Comparison of ENCODE assay signal across 28 cellular contexts in the genomic region with DNA sequence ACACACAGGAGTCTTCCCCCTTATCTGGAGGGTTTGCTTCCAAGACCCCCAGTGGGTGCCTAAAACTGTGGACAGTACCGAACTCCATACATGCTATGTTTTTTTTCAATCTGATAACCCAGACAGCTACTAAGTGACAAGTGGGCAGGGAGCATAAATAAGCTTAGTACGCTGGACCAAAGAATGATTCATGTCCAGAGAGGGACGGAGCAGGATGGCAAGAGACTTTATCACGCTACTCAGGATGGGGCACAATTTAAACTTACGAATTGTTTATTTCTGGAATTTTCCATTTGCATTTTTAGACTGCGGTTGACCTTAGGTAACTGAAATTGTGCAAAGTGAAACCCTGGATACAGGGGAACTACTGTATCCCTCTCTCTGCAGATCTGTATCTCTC.
"Had no signal": no experiment of that assay in that cellular context is flagged by ENCODE, and none has a peak within 500 bp of the region (broad histone marks: within the 10 kb centered on the region; RNA-seq: fewer than 3 reads in every experiment).

No MANE protein-coding gene starts in this region.

- H3K4me1 Mint-ChIP-seq: naive B cell, natural killer cell had no signal

- ATAC-seq: left colon; left lung; lower lobe of right lung; natural killer cell; pancreas; right cardiac atrium; sciatic nerve; stimulated activated naive B cell treated with anti-CD40 and anti-IgM and Interleukin-4, amounts not matched to agents 10 μg/mL and 1 μg/mL and 100 μg/mL, for 72 hours; stimulated activated naive CD8-positive, alpha-beta T cell treated with anti-CD3 and anti-CD28 coated beads, Interleukin-15, Interleukin-2, amounts not matched to agents 100 U/mL and 50 U/mL, for 24 hours had no signal

- H3K36me3 Mint-ChIP-seq: mesothelial cell of epicardium; natural killer cell; stimulated activated naive B cell treated with anti-CD40 and anti-IgM and Interleukin-4, amounts not matched to agents 10 μg/mL and 1 μg/mL and 100 μg/mL, for 72 hours had no signal

- H3K4me1 ChIP-seq: left lung, pancreas, prostate gland had no signal

- H3K27ac Mint-ChIP-seq: mesothelial cell of epicardium; naive B cell; natural killer cell; stimulated activated naive B cell treated with anti-CD40 and anti-IgM and Interleukin-4, amounts not matched to agents 10 μg/mL and 1 μg/mL and 100 μg/mL, for 72 hours had no signal

- DNase-seq: hippocampal formation; left colon; left lung; lower lobe of right lung; mammary epithelial cell; mesendoderm; naive B cell; natural killer cell; pancreas; posterior cingulate gyrus; retina; right cardiac atrium; stimulated activated CD4-positive, alpha-beta T cell treated with anti-CD3 and anti-CD28 coated beads, Interleukin-12 subunit alpha, Interleukin-12 subunit beta, amount 100 ng/mL, for 4 hours; stimulated activated CD4-positive, alpha-beta T cell treated with anti-CD3 and anti-CD28 coated beads, Interleukin-15, amount 100 ng/mL, for 24 hours; stimulated activated CD4-positive, alpha-beta T cell treated with anti-CD3 and anti-CD28 coated beads, Interleukin-2, amount 100 ng/mL, for 24 hours; stimulated activated CD4-positive, alpha-beta T cell treated with anti-CD3 and anti-CD28 coated beads, Interleukin-4, amount 100 ng/mL, for 1 hour; stimulated activated naive B cell treated with anti-CD40 and anti-IgM and Interleukin-4, amounts not matched to agents 10 μg/mL and 1 μg/mL and 100 μg/mL, for 72 hours; stimulated activated naive CD8-positive, alpha-beta T cell treated with anti-CD3 and anti-CD28 coated beads, Interleukin-15, Interleukin-2, amounts not matched to agents 100 U/mL and 50 U/mL, for 24 hours; stomach; testis; thyroid gland; upper lobe of left lung had no signal

- H3K9me3 ChIP-seq: left lung, lower lobe of right lung, pancreas, prostate gland, stomach, testis, thyroid gland, upper lobe of left lung, vagina had no signal

- H3K36me3 ChIP-seq: left lung, lower lobe of right lung, pancreas, prostate gland, stomach, thyroid gland, upper lobe of left lung, vagina had no signal

- H3K4me3 ChIP-seq: left lung, lower lobe of right lung, pancreas, prostate gland, skin epidermis, stomach, testis, thyroid gland, upper lobe of left lung, vagina had no signal

- FAIRE-seq: keratinocyte, pancreas had no signal

- H3K4me3 Mint-ChIP-seq: mesothelial cell of epicardium; naive B cell; natural killer cell; stimulated activated naive B cell treated with anti-CD40 and anti-IgM and Interleukin-4, amounts not matched to agents 10 μg/mL and 1 μg/mL and 100 μg/mL, for 72 hours had no signal

- H3K27me3 ChIP-seq: testis, thyroid gland had no signal

- H3K9me3 Mint-ChIP-seq: mesothelial cell of epicardium; natural killer cell; stimulated activated naive B cell treated with anti-CD40 and anti-IgM and Interleukin-4, amounts not matched to agents 10 μg/mL and 1 μg/mL and 100 μg/mL, for 72 hours had no signal

- H3K27ac ChIP-seq: left lung, lower lobe of right lung, pancreas, prostate gland, skin epidermis, stomach, testis, thyroid gland, upper lobe of left lung, vagina had no signal
